In genomic region chr5:157252741-157253465, GRCh38 we compare ENCODE assay signal across 8 cellular contexts. TPM values are rescaled to one million over a fixed set of nuclear protein-coding genes. Genes with fewer than 3 reads are reported as not detected.
DNase-seq lines count a peak whose midpoint lies in the region; ATAC-seq, FAIRE-seq and TF ChIP-seq lines count a peak whose summit lies in the region.

No MANE protein-coding gene starts in this region.

- H3K4me3 ChIP-seq in neuronal stem cell (ENCODE audit: low read length in 2 of 2) = no peak overlapping the region

- no peak overlapping the region for H3K9ac ChIP-seq in neuronal stem cell (ENCODE audit: low read depth, low read length, poor library complexity)

- no peak overlapping the region for H2BK12ac ChIP-seq in neuronal stem cell (ENCODE audit: low read length)

- H4K8ac ChIP-seq in neuronal stem cell (ENCODE audit: low read depth, low read length) = no peak overlapping the region

- no peak overlapping the region for H3K4ac ChIP-seq in neuronal stem cell (ENCODE audit: low read length)

- no peak overlapping the region for H3K18ac ChIP-seq in neuronal stem cell (ENCODE audit: low read length)

- no peak overlapping the region for H3K23ac ChIP-seq in neuronal stem cell (ENCODE audit: low read depth, low read length, poor library complexity)

- no peaks in the 10 kb centered on the region for H3K27me3 ChIP-seq in neuronal stem cell (ENCODE audit: control insufficient read depth in 3 of 3, insufficient read depth in 3 of 3, low read depth in 1 of 3, low read length in 3 of 3)

- H2BK15ac ChIP-seq in neuronal stem cell (ENCODE audit: low read length) = no peak overlapping the region

- no peaks in the 10 kb centered on the region for H3K36me3 ChIP-seq in neuronal stem cell (replicated peaks in 1 of 2; ENCODE audit: control insufficient read depth in 2 of 2, insufficient read depth in 2 of 2, low read length in 2 of 2)

- no peak overlapping the region for H3K4me2 ChIP-seq in neuronal stem cell (ENCODE audit: insufficient read depth, low read length, poor library complexity, severe bottlenecking)

- H3K4me1 ChIP-seq in neuronal stem cell (ENCODE audit: control insufficient read depth in 2 of 2, insufficient read depth in 1 of 2, low read depth in 1 of 2, low read length in 2 of 2) = no peaks in the 10 kb centered on the region

- no peak overlapping the region for H2AK5ac ChIP-seq in neuronal stem cell (ENCODE audit: low read depth, low read length)

- no peak overlapping the region for H4K91ac ChIP-seq in neuronal stem cell (ENCODE audit: low read depth, low read length, poor library complexity)

- no peak for TF ChIP-seq POLR2A in GM12891 (IDR thresholded peaks at IDR 0.05; ENCODE audit: low read depth, low read length)

- peak; percentile 97 for FAIRE-seq in GM12891 (lab: Jason Lieb, UNC)

- H2AFZ ChIP-seq in neuronal stem cell (ENCODE audit: low read length) = peak overlapping the region; percentile 27

- H3K9me3 ChIP-seq in neuronal stem cell (replicated peaks in 1 of 2; ENCODE audit: control insufficient read depth in 2 of 2, insufficient read depth in 1 of 2, low read depth in 1 of 2, low read length in 2 of 2) = no peaks in the 10 kb centered on the region

- no peaks in the 10 kb centered on the region for H3K79me1 ChIP-seq in neuronal stem cell (ENCODE audit: low read depth, low read length)

- no peak overlapping the region for H3K14ac ChIP-seq in neuronal stem cell (ENCODE audit: low read length)

- no CpG with 5 or more reads among the region's 4 CpGs for WGBS in neuronal stem cell (ENCODE audit: extremely low coverage in 2 of 2, insufficient read length in 2 of 2, insufficient replicate concordance in 1 of 2), 2 donors

- no peak overlapping the region for H3K27ac ChIP-seq in neuronal stem cell (replicated peaks; ENCODE audit: low read length)

- no peak overlapping the region for H2BK120ac ChIP-seq in neuronal stem cell (ENCODE audit: low read depth, low read length)

- DNase-seq in GM12891 (ENCODE audit: insufficient read length, low spot score) (no peak), LHCN-M2 (ENCODE audit: low read depth) (peak; percentile 84), activated gamma-delta T cell (lab: John Stamatoyannopoulos, UW) (peak; percentile 37), neuronal stem cell (ENCODE audit: low spot score) (no peak), NCI-H510A (lab: John Stamatoyannopoulos, UW) (no peak), NCI-H1105 treated with DMSO at 0.1 percent for 48 hours (lab: John Stamatoyannopoulos, UW) (no peak), SKM-1 treated with dmso at 0.1 percent for 144 hours (lab: John Stamatoyannopoulos, UW; ENCODE audit: unreplicated experiment) (no peak)

- no peak overlapping the region for H2BK5ac ChIP-seq in neuronal stem cell (ENCODE audit: low read length)

- ATAC-seq in GM21737 (IDR thresholded peaks at IDR 0.05; ENCODE audit: unreplicated experiment) = peak; percentile 95

TF ChIP-seq in GM12891, 5 proteins besides CTCF, POLR2A, EP300 and RAD21:
- no peak for TF ChIP-seq POLR2AphosphoS5 (IDR thresholded peaks at IDR 0.05; ENCODE audit: low read depth, low read length)
- TF ChIP-seq POU2F2 (IDR thresholded peaks at IDR 0.05; ENCODE audit: low read depth, low read length) = no peak
- TF ChIP-seq PAX5 (IDR thresholded peaks at IDR 0.05; ENCODE audit: insufficient read depth, low read length, severe bottlenecking) = no peak
- no peak for TF ChIP-seq TAF1 (IDR thresholded peaks at IDR 0.05; ENCODE audit: low read depth, low read length)
- no peak for TF ChIP-seq SPI1 (IDR thresholded peaks at IDR 0.05; ENCODE audit: low read depth, low read length)

RNA-seq across cellular contexts. Expression of gene CYFIP2, which starts 13.0 kb away (rescaled TPM):
- 99.2 TPM for polyA plus RNA-seq in GM12891 (2012; ENCODE audit: low read depth, missing spikeins)
- total RNA-seq in LHCN-M2 (2014; rRNA removed) = 6.1 and 9.9 TPM in 2 replicates
- polyA plus RNA-seq in LHCN-M2 (2012) = 6.3 TPM
- polyA plus RNA-seq in neuronal stem cell (2013, experiment 1 of 2) = 64.7 TPM
- 63.6 TPM for polyA plus RNA-seq in neuronal stem cell (2013, experiment 2 of 2)

Comparison
In these comparisons a context has a peak if more than half of its experiments do, and no peak if none do; other contexts are left out.
1. DNase-seq: peak in LHCN-M2 (single experiment) and activated gamma-delta T cell (single experiment); none in GM12891 (single experiment), neuronal stem cell (single experiment), NCI-H510A (single experiment), NCI-H1105 treated with DMSO at 0.1 percent for 48 hours (single experiment) and SKM-1 treated with dmso at 0.1 percent for 144 hours (single experiment).